In genomic region chr16:28863929-28864886, GRCh38 we compare ENCODE assay signal across 8 cellular contexts. TPM values are rescaled to one million over a fixed set of nuclear protein-coding genes. Genes with fewer than 3 reads are reported as not detected.
DNase-seq lines count a peak whose midpoint lies in the region; ATAC-seq and TF ChIP-seq lines count a peak whose summit lies in the region.

No MANE protein-coding gene starts in this region.

- H3K4me1 Mint-ChIP-seq in activated T-helper 17 cell treated with anti-CD3 and anti-CD28 coated beads, Interleukin-2, amount 50 U/mL, for 72 hours, result peaks cover 18% of the 10 kb centered on the region

- no peak for ATAC-seq in activated T-helper 17 cell treated with anti-CD3 and anti-CD28 coated beads, Interleukin-2, amount 50 U/mL, for 72 hours (replicated peaks)
- ATAC-seq in heart left ventricle, result peak in 2 of 4 donors; percentile 13 to 27
- no peak for ATAC-seq in HG03378 (IDR thresholded peaks at IDR 0.05; ENCODE audit: unreplicated experiment)

- H3K36me3 Mint-ChIP-seq in activated T-helper 17 cell treated with anti-CD3 and anti-CD28 coated beads, Interleukin-2, amount 50 U/mL, for 72 hours (ENCODE audit: low read depth), result peaks cover 39% of the 10 kb centered on the region

- H3K4me3 ChIP-seq in AG09309 (ENCODE audit: control insufficient read depth, low read depth, low read length) (peak overlapping the region; percentile 85), HAP-1 (peak overlapping the region; percentile 99), heart left ventricle (peak overlapping the region; percentile 68 to 100 (median 92))

- peaks cover 4% of the 10 kb centered on the region; the same call in 1 of the 2 replicates for H3K4me1 ChIP-seq in HAP-1
- peaks cover 0 to 32% (median 19%) of the 10 kb centered on the region in 12 donors for H3K4me1 ChIP-seq in heart left ventricle

- H3K9me3 ChIP-seq in HAP-1 (no peaks in the 10 kb centered on the region), heart left ventricle (no peaks in the 10 kb centered on the region)

- H3K9me3 Mint-ChIP-seq in activated T-helper 17 cell treated with anti-CD3 and anti-CD28 coated beads, Interleukin-2, amount 50 U/mL, for 72 hours, result no peaks in the 10 kb centered on the region

- intact Hi-C loops in heart left ventricle (cut with DNase I), result loop anchor here in 7 of 10 donors (1.0 to 10.0 kb wide), 8 partner anchors 17 to 63 kb away; partner anchors contain the start of genes TUFM (in 7 of the 7), RABEP2 (in 4 of the 7) and ATXN2L (in 1 of the 7)

- no peaks in the 10 kb centered on the region for H3K27me3 Mint-ChIP-seq in activated T-helper 17 cell treated with anti-CD3 and anti-CD28 coated beads, Interleukin-2, amount 50 U/mL, for 72 hours

- no peaks in the 10 kb centered on the region for H3K27me3 ChIP-seq in HAP-1 (ENCODE audit: low read depth)
- H3K27me3 ChIP-seq in heart left ventricle, result no peaks in the 10 kb centered on the region

- 7 to 10% (median 8%) methylated on average over 41 to 46 of the region's 46 CpGs for WGBS in heart left ventricle, 4 donors

- no peak for TF ChIP-seq POLR2A in heart left ventricle (IDR thresholded peaks at IDR 0.05)

- H3K4me3 Mint-ChIP-seq in activated T-helper 17 cell treated with anti-CD3 and anti-CD28 coated beads, Interleukin-2, amount 50 U/mL, for 72 hours, result peak overlapping the region; percentile 88

- peaks cover 24% of the 10 kb centered on the region for H3K36me3 ChIP-seq in HAP-1 (replicated peaks)
- peaks cover 0 to 27% (median 25%) of the 10 kb centered on the region in 9 donors for H3K36me3 ChIP-seq in heart left ventricle

- peak overlapping the region; percentile 91 to 99 (median 98) for H3K27ac ChIP-seq in heart left ventricle

- in situ Hi-C loops in HAP-1 (cut with MboI; ENCODE audit: low sequenced_read_pairs), result no loop called here

- TF ChIP-seq CTCF in AG09309 (IDR thresholded peaks at IDR 0.05; ENCODE audit: control insufficient read depth, insufficient read depth, low read depth, low read length, missing control alignments) (no peak), heart left ventricle (IDR thresholded peaks at IDR 0.05) (no peak)

- DNase-seq in AG09309 (ENCODE audit: low read depth), result no peak
- DNase-seq in HAP-1 (ENCODE audit: low spot score in 2 of 2), result no peak
- DNase-seq in heart left ventricle, result peak in 2 of 5 donors; percentile 35 to 39
- peak; percentile 21 for DNase-seq in renal cortical epithelial cell (ENCODE audit: low read depth)
- DNase-seq in NCI-H1417 treated with DMSO at 0.1 percent for 48 hours (lab: John Stamatoyannopoulos, UW), result no peak
- DNase-seq in KG1 (lab: John Stamatoyannopoulos, UW), result no peak

- peak overlapping the region; percentile 92 for H3K27ac Mint-ChIP-seq in activated T-helper 17 cell treated with anti-CD3 and anti-CD28 coated beads, Interleukin-2, amount 50 U/mL, for 72 hours

RNA-seq across cellular contexts. Expression of gene SH2B1, which starts 0.6 kb away (rescaled TPM):
- 10 to 100 TPM; 45.0 to 46.4 TPM for total RNA-seq in activated T-helper 17 cell treated with anti-CD3 and anti-CD28 coated beads, Interleukin-2, amount 50 U/mL, for 72 hours
- 10 to 100 TPM; 27.5 to 47.1 (median 34.7) TPM for total RNA-seq in heart left ventricle
- 10 to 100 TPM; 34.6 to 43.0 TPM for polyA plus RNA-seq in heart left ventricle
- 10.8 and 21.4 TPM in 2 replicates for total RNA-seq in renal cortical epithelial cell

RNA-seq across cellular contexts. Expression of gene ATP2A1, which starts 14.1 kb away (rescaled TPM):
- total RNA-seq in activated T-helper 17 cell treated with anti-CD3 and anti-CD28 coated beads, Interleukin-2, amount 50 U/mL, for 72 hours, result 1 to 10 TPM; 2.2 to 3.1 TPM
- total RNA-seq in heart left ventricle (under 1 TPM in 5 of 9 donors, not detected in 4; 0.15 to 0.63 (median 0.52) TPM), renal cortical epithelial cell (0.10 TPM in 1 of 2 replicates, not detected in the other)
- under 1 TPM; 0.06 to 0.19 TPM for polyA plus RNA-seq in heart left ventricle

RNA-seq across cellular contexts. Expression of gene TUFM, which starts 18.1 kb away (rescaled TPM):
- 100 to 1,000 TPM; 140 to 291 TPM for total RNA-seq in activated T-helper 17 cell treated with anti-CD3 and anti-CD28 coated beads, Interleukin-2, amount 50 U/mL, for 72 hours
- 100 to 1,000 TPM; 179 to 250 (median 225) TPM for total RNA-seq in heart left ventricle
- polyA plus RNA-seq in heart left ventricle, result 100 to 1,000 TPM; 281 to 384 TPM
- total RNA-seq in renal cortical epithelial cell, result 129 and 130 TPM in 2 replicates

RNA-seq across cellular contexts. Expression of gene ATXN2L, which starts 41.4 kb away (rescaled TPM):
- 100 to 1,000 TPM; 246 to 339 TPM for total RNA-seq in activated T-helper 17 cell treated with anti-CD3 and anti-CD28 coated beads, Interleukin-2, amount 50 U/mL, for 72 hours
- total RNA-seq in heart left ventricle (10 to 100 TPM; 33.7 to 73.9 (median 44.8) TPM), renal cortical epithelial cell (26.6 and 92.6 TPM in 2 replicates)
- 10 to 100 TPM; 43.5 to 48.9 TPM for polyA plus RNA-seq in heart left ventricle
